In the genomic region with DNA sequence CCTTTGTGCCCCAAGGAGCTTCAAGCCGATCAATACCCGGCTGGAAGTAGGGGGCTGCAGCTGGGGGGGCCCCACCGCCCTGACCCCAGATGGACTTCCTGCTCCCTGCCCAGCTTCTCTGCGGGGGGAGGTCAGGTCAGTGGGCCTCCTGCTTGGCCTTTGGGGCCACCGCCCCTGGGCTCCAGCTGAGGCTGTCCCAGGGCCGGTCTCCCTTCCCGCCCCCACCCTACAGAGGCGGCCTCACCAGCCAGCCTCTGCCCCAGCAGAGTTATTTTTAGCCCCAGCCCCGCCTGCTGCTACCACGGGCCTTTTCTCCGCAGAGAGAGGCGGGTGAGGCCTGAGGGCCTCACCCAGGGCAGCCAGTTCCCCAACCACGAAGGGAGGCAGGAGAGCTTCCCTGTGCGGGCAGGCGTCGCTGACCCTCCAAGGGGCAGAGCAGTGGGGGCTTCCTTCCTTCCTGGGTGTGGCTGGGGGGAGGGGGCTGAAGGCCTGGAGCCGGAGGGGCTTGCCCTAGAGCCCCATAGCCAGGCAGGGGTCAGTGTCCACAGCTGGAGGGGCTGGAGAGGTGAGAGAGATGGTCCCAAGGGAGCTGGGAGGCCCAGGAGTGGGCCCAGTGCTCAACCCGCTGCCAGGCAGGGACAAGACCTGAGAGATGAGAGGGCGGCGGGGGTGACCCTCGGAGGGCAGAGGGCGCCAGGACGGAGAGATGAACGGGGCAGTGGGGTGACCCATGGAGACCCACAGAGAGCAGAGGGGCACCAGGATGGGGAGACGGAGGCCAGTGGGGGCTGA, we compare ENCODE assay signal across 8 cellular contexts. TPM values are rescaled to one million over a fixed set of nuclear protein-coding genes. Genes with fewer than 3 reads are reported as not detected.
A peak's percentile ranks its signal among the peaks of the same experiment; 100 is the strongest.
DNase-seq lines count a peak whose midpoint lies in the region; ATAC-seq, FAIRE-seq and TF ChIP-seq lines count a peak whose summit lies in the region.

No MANE protein-coding gene starts in this region.

- H3K27ac ChIP-seq in kidney (ENCODE audit: low read depth in 2 of 2, low read length in 2 of 2), result peak overlapping the region; percentile 72 to 90

- TF ChIP-seq CTCF in Calu3 (IDR thresholded peaks at IDR 0.05; ENCODE audit: unreplicated experiment) (no peak), kidney (IDR thresholded peaks at IDR 0.05; ENCODE audit: borderline replicate concordance, extremely low read depth, insufficient read depth) (no peak), progenitor cell of endocrine pancreas (IDR thresholded peaks at IDR 0.05; ENCODE audit: unreplicated experiment) (no peak)

- BruUV-seq in Calu3 (replicated peaks; lab: Mats Ljungman, UMichigan), result no TSS peak

- peak; percentile 55 for ATAC-seq in GM21529 (IDR thresholded peaks at IDR 0.05; ENCODE audit: unreplicated experiment)

- peaks cover 14 to 42% of the 10 kb centered on the region in 2 donors for H3K4me1 ChIP-seq in kidney (ENCODE audit: control insufficient read depth in 1 of 2, insufficient read depth in 1 of 2, low read depth in 1 of 2, low read length in 2 of 2)

- DNase-seq in Calu3 (peak; percentile 64), NCI-H460 (ENCODE audit: extremely low read depth, low read depth) (peak; percentile 65), amniotic epithelial cell (ENCODE audit: low read depth) (peak; percentile 53), kidney (peak; percentile 94), progenitor cell of endocrine pancreas (ENCODE audit: low spot score, unreplicated experiment) (no peak), HCEC 1CT (no peak)
- DNase-seq in stimulated activated naive CD4-positive, alpha-beta T cell treated with Interleukin-2 at 50 U/mL for 16 hours (lab: John Stamatoyannopoulos, UW), result peak; percentile 8

- H3K4me3 Mint-ChIP-seq in Calu3 (ENCODE audit: low read depth, unreplicated experiment) (peak overlapping the region; percentile 52), progenitor cell of endocrine pancreas (ENCODE audit: low read depth) (no peak overlapping the region)

- no peak overlapping the region for H3K27ac Mint-ChIP-seq in Calu3 (ENCODE audit: unreplicated experiment)
- H3K27ac Mint-ChIP-seq in progenitor cell of endocrine pancreas, result no peak overlapping the region

- intact Hi-C loops in Calu3 (cut with micrococcal nuclease; ENCODE audit: unreplicated experiment), result loop anchor here (2.0 kb wide), 1 partner anchor 25 kb away; no protein-coding TSS in a partner anchor
- intact Hi-C loops in kidney (cut with DNase I), result no loop called here

- no peaks in the 10 kb centered on the region for H3K9me3 ChIP-seq in kidney (ENCODE audit: control insufficient read depth in 1 of 2, low read length in 2 of 2)

- H3K27me3 Mint-ChIP-seq in Calu3 (ENCODE audit: unreplicated experiment), result no peaks in the 10 kb centered on the region
- H3K27me3 Mint-ChIP-seq in progenitor cell of endocrine pancreas, result no peaks in the 10 kb centered on the region

- H3K36me3 ChIP-seq in kidney (ENCODE audit: control insufficient read depth in 1 of 2, insufficient read depth in 2 of 2, low read length in 2 of 2), result no peaks in the 10 kb centered on the region

- H3K9me3 Mint-ChIP-seq in Calu3 (ENCODE audit: low read depth, unreplicated experiment), result no peaks in the 10 kb centered on the region
- no peaks in the 10 kb centered on the region for H3K9me3 Mint-ChIP-seq in progenitor cell of endocrine pancreas (ENCODE audit: low read depth)

- FAIRE-seq in kidney (lab: Jason Lieb, UNC), result no peak

- no peak overlapping the region for H3K4me3 ChIP-seq in kidney (ENCODE audit: low read length in 2 of 2)

- H3K36me3 Mint-ChIP-seq in Calu3 (ENCODE audit: insufficient read depth, unreplicated experiment) (peaks cover 4% of the 10 kb centered on the region), progenitor cell of endocrine pancreas (ENCODE audit: insufficient read depth) (no peaks in the 10 kb centered on the region)

- CTCF ChIA-PET in Calu3 (lab: Charles Lee), result interaction anchor here (0.9 kb wide), 1 partner anchor 25 kb away, joined by 4 read pairs; no protein-coding TSS in a partner anchor

- H3K9ac ChIP-seq in kidney (ENCODE audit: low read length in 2 of 2), result peak overlapping the region in 1 of 2 donors; percentile 58

- H3K4me1 Mint-ChIP-seq in Calu3 (ENCODE audit: low read depth, unreplicated experiment), result peaks cover 6% of the 10 kb centered on the region
- H3K4me1 Mint-ChIP-seq in progenitor cell of endocrine pancreas (ENCODE audit: low read depth), result peaks cover 18% of the 10 kb centered on the region

RNA-seq across cellular contexts. Expression of gene PWWP2B, which starts 24.6 kb away (rescaled TPM):
- 12.9 and 15.8 TPM in 2 replicates for total RNA-seq in Calu3 (2022)
- 18.6 and 21.8 TPM in 2 replicates for total RNA-seq in NCI-H460 (2014; rRNA removed; shearing (Covaris generic))
- polyA plus RNA-seq in NCI-H460 (2014; cell fraction: nucleus; rRNA removed), result 23.8 and 36.3 TPM in 2 replicates
- total RNA-seq in kidney, result 24.3 TPM
- polyA plus RNA-seq in kidney (ENCODE audit: insufficient read depth, low read depth, low replicate concordance), result 12.9 TPM
- 23.2 and 24.3 TPM in 2 replicates for total RNA-seq in progenitor cell of endocrine pancreas

Comparison
In these comparisons a context has a peak if more than half of its experiments do, and no peak if none do; other contexts are left out.
1. DNase-seq: peak in Calu3 (single experiment), NCI-H460 (single experiment), amniotic epithelial cell (single experiment), kidney (single experiment) and stimulated activated naive CD4-positive, alpha-beta T cell treated with Interleukin-2 at 50 U/mL for 16 hours (single experiment); none in progenitor cell of endocrine pancreas (single experiment) and HCEC 1CT (single experiment).